In genomic region chr2:226752887-226753286, GRCh38 we compare ENCODE assay signal across 20 cellular contexts.
"Had no signal": no experiment of that assay in that cellular context is flagged by ENCODE, and none has a peak within 500 bp of the region (broad histone marks: within the 10 kb centered on the region; RNA-seq: fewer than 3 reads in every experiment).

No MANE protein-coding gene starts in this region.

- H3K36me3 ChIP-seq: ascending aorta, heart right ventricle, neutrophil, pancreas had no signal

- H3K4me1 Mint-ChIP-seq: natural killer cell; stimulated activated memory B cell treated with anti-CD40 and anti-IgM and Interleukin-4, amounts not matched to agents 10 μg/mL and 1 μg/mL and 100 μg/mL, for 72 hours had no signal

- H3K27ac Mint-ChIP-seq: activated naive CD4-positive, alpha-beta T cell treated with anti-CD3 and anti-CD28 coated beads, Interleukin-2, amount 50 U/mL, for 24 hours; natural killer cell; stimulated activated memory B cell treated with anti-CD40 and anti-IgM and Interleukin-4, amounts not matched to agents 10 μg/mL and 1 μg/mL and 100 μg/mL, for 72 hours had no signal

- H3K9me3 ChIP-seq: ascending aorta, heart right ventricle, neutrophil, pancreas, tibial nerve had no signal

- H3K4me3 Mint-ChIP-seq: activated naive CD4-positive, alpha-beta T cell treated with anti-CD3 and anti-CD28 coated beads, Interleukin-2, amount 50 U/mL, for 24 hours; natural killer cell; stimulated activated memory B cell treated with anti-CD40 and anti-IgM and Interleukin-4, amounts not matched to agents 10 μg/mL and 1 μg/mL and 100 μg/mL, for 72 hours had no signal

- H3K27me3 Mint-ChIP-seq: activated naive CD4-positive, alpha-beta T cell treated with anti-CD3 and anti-CD28 coated beads, Interleukin-2, amount 50 U/mL, for 24 hours; stimulated activated memory B cell treated with anti-CD40 and anti-IgM and Interleukin-4, amounts not matched to agents 10 μg/mL and 1 μg/mL and 100 μg/mL, for 72 hours had no signal

- H3K27ac ChIP-seq: ascending aorta, coronary artery, neutrophil, pancreas, tibial nerve, VCaP had no signal

- H3K27me3 ChIP-seq: ascending aorta, heart right ventricle, pancreas, tibial nerve had no signal

- H3K36me3 Mint-ChIP-seq: natural killer cell; stimulated activated memory B cell treated with anti-CD40 and anti-IgM and Interleukin-4, amounts not matched to agents 10 μg/mL and 1 μg/mL and 100 μg/mL, for 72 hours had no signal

- ATAC-seq: heart right ventricle; left ventricle myocardium superior; natural killer cell; pancreas; sciatic nerve; stimulated activated memory B cell treated with anti-CD40 and anti-IgM and Interleukin-4, amounts not matched to agents 10 μg/mL and 1 μg/mL and 100 μg/mL, for 72 hours had no signal

- FAIRE-seq: frontal cortex had no signal

- H3K4me3 ChIP-seq: ascending aorta, coronary artery, heart right ventricle, pancreas, tibial nerve had no signal

- DNase-seq: activated CD4-positive, alpha-beta T cell treated with anti-CD3 and anti-CD28 coated beads for 1 hour; activated CD8-positive, alpha-beta memory T cell treated with anti-CD3 and anti-CD28 coated beads for 24 hours; activated CD8-positive, alpha-beta memory T cell treated with anti-CD3 and anti-CD28 coated beads, Interleukin-2, amount 50 U/mL, for 48 hours; activated effector memory CD4-positive, alpha-beta T cell treated with anti-CD3 and anti-CD28 coated beads, Interleukin-2, amount 50 U/mL, for 16 hours; activated T-cell treated with anti-CD3 and anti-CD28 coated beads, Interleukin-2, amount 50 U/mL, for 48 hours; heart right ventricle; left ventricle myocardium superior; natural killer cell; pancreas; stimulated activated CD4-positive, alpha-beta T cell treated with anti-CD3 and anti-CD28 coated beads, Interleukin-4, amount 100 ng/mL, for 4 hours; T-helper 2 cell had no signal
